ENCODE assay signal across 9 cellular contexts in the genomic region with DNA sequence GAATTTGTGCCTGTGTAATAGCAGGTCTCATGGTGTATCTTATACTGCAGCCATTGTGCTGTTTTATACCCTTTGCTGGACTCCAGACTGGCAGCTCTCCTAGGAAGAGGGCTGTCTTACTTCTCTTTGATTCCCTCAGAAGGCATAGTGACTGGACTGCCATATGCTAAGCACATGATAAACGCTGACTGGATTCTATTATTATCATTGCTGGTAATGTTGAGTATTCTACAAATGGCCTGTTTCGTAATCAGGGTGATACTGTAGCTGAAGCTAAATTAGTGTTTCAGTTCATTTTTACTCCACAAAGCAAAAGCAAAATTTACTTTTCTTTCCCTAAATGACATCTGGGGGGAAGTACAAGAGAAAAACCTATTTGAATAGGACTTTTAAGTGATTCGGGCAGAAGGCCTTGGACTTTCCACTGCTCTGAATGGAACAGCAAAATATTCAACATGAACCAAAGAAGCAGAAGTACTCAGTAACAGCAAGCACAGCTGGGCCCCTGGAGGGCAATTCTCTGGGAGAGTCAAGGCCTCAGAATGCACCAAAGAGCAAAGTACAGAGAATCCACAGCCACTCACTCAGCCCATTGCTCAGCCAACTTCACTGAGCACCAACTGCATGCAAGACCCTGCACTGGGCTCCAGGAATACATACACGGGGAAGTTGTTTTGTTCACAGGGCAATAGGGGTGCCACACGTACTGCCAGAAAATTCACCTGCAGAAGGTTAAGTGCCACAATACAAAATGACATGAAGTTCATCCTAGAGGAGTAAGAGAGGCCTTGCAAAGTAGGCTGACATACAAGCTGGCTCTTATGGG. TPM values are rescaled to one million over a fixed set of nuclear protein-coding genes. Genes with fewer than 3 reads are reported as not detected.
DNase-seq lines count a peak whose midpoint lies in the region; ATAC-seq, FAIRE-seq and TF ChIP-seq lines count a peak whose summit lies in the region.
"Had no signal": no experiment of that assay in that cellular context is flagged by ENCODE, and none has a peak within 500 bp of the region (broad histone marks: within the 10 kb centered on the region; RNA-seq: fewer than 3 reads in every experiment).

No MANE protein-coding gene starts in this region.

- TF ChIP-seq CTCF in bronchial epithelial cell (IDR thresholded peaks at IDR 0.05; ENCODE audit: insufficient read depth, low read length, severe bottlenecking): no peak
- TF ChIP-seq CTCF in omental fat pad (IDR thresholded peaks at IDR 0.05): no peak

- H3K4me3 ChIP-seq in GM08714 (ENCODE audit: low read length) (peak overlapping the region; percentile 0; the same call in 1 of the 2 replicates), bronchial epithelial cell (ENCODE audit: low read depth, low read length) (no peak overlapping the region)

- no peaks in the 10 kb centered on the region for H3K27me3 ChIP-seq in bronchial epithelial cell (ENCODE audit: control insufficient read depth, insufficient read depth, low read length)

- H3K36me3 ChIP-seq in bronchial epithelial cell (ENCODE audit: control insufficient read depth, insufficient read depth, low read length): no peaks in the 10 kb centered on the region

- DNase-seq in HT1080 (ENCODE audit: low read depth): peak; percentile 27
- peak; percentile 71 for DNase-seq in bronchial epithelial cell (ENCODE audit: low read depth)
- DNase-seq in omental fat pad (ENCODE audit: low spot score): no peak
- DNase-seq in RKO (ENCODE audit: low spot score): no peak
- no peak for DNase-seq in NCI-H526 (lab: John Stamatoyannopoulos, UW)
- DNase-seq in glomerular visceral epithelial cell (ENCODE audit: extremely low spot score): no peak

- no peak for FAIRE-seq in bronchial epithelial cell (lab: Jason Lieb, UNC)

- peak; percentile 70 for ATAC-seq in GM21447 (IDR thresholded peaks at IDR 0.05; ENCODE audit: unreplicated experiment)
- peak; percentile 49 for ATAC-seq in omental fat pad (ENCODE audit: low FRiP score)

RNA-seq across cellular contexts. Expression of a gene that starts 7.9 kb away (rescaled TPM):
- total RNA-seq in HT1080 (2014; rRNA removed; shearing (Covaris generic)): 6.7 and 7.9 TPM in 2 replicates
- 17.7 and 18.5 TPM in 2 replicates for polyA plus RNA-seq in HT1080 (2015; cell fraction: cytosol; rRNA removed)
- polyA plus RNA-seq in HT1080 (2015; cell fraction: nucleus; rRNA removed): 11.0 and 13.3 TPM in 2 replicates
- total RNA-seq in bronchial epithelial cell (0.26 and 0.38 TPM in 2 replicates), omental fat pad (10 to 100 TPM in 3 of 4 donors, 1 to 10 TPM in 1; 1.8 to 20.4 (median 16.1) TPM)
- total RNA-seq: kidney epithelial cell had no signal

Comparison
In these comparisons a context has a peak if more than half of its experiments do, and no peak if none do; other contexts are left out.
1. DNase-seq: peak in HT1080 (single experiment) and bronchial epithelial cell (single experiment); none in omental fat pad (single experiment), RKO (single experiment), NCI-H526 (0 of 2) and glomerular visceral epithelial cell (single experiment).